27 cellular contexts compared by ENCODE assay signal in genomic region chr1:220255204-220255603, GRCh38. TPM values are rescaled to one million over a fixed set of nuclear protein-coding genes. Genes with fewer than 3 reads are reported as not detected.
DNase-seq lines count a peak whose midpoint lies in the region; ATAC-seq, FAIRE-seq and TF ChIP-seq lines count a peak whose summit lies in the region.
"Had no signal": no experiment of that assay in that cellular context is flagged by ENCODE, and none has a peak within 500 bp of the region (broad histone marks: within the 10 kb centered on the region; RNA-seq: fewer than 3 reads in every experiment).

No MANE protein-coding gene starts in this region.

- TF ChIP-seq POLR2A in GM12892 (IDR thresholded peaks at IDR 0.05; ENCODE audit: low read depth, low read length), result no peak

- H3K4me3 Mint-ChIP-seq in natural killer cell, result no peak overlapping the region
- H3K4me3 Mint-ChIP-seq in natural killer cell treated with Interleukin-12 subunit alpha and Interleukin-12 subunit beta and Interleukin-15 and Interleukin-18, amount 100 ng/mL, for 72 hours, result no peak overlapping the region
- H3K4me3 Mint-ChIP-seq in dendritic cell treated with granulocyte-macrophage colony-stimulating factor and Interleukin-4, amounts not matched to agents 40 ng/mL and 50 ng/mL, for 4 days, result no peak overlapping the region
- peak overlapping the region in 1 of 2 donors; percentile 13 for H3K4me3 Mint-ChIP-seq in stimulated activated naive B cell treated with anti-CD40 and anti-IgM and Interleukin-4, amounts not matched to agents 10 μg/mL and 1 μg/mL and 100 μg/mL, for 72 hours
- H3K4me3 Mint-ChIP-seq: CD4-positive, CD25-positive, alpha-beta regulatory T cell had no signal

- intact Hi-C loops in natural killer cell (cut with micrococcal nuclease), result no loop called here
- intact Hi-C loops in dendritic cell treated with granulocyte-macrophage colony-stimulating factor and Interleukin-4, amounts not matched to agents 40 ng/mL and 50 ng/mL, for 4 days (cut with micrococcal nuclease), result no loop called here
- intact Hi-C loops in Right ventricle myocardium superior (cut with DNase I), result no loop called here
- intact Hi-C loops in sciatic nerve (cut with DNase I), result no loop called here

- DNase-seq in natural killer cell (no peak), GM12892 (ENCODE audit: insufficient read length) (no peak), Right ventricle myocardium superior (no peak), sciatic nerve (ENCODE audit: low spot score) (no peak)
- no peak for DNase-seq in natural killer cell treated with Interleukin-12 subunit alpha and Interleukin-12 subunit beta and Interleukin-15 and Interleukin-18, amount 100 ng/mL, for 72 hours (ENCODE audit: low spot score)
- no peak for DNase-seq in stimulated activated naive B cell treated with anti-CD40 and anti-IgM and Interleukin-4, amounts not matched to agents 10 μg/mL and 1 μg/mL and 100 μg/mL, for 72 hours
- DNase-seq: Caco-2; CD4-positive, CD25-positive, alpha-beta regulatory T cell; DMS 273 treated with DMSO at 0.1 percent for 48 hours; DND-41; GOT3; MM.1S; NCI-H1048; NCI-H1417 treated with DMSO at 0.1 percent for 48 hours; NCI-H187 treated with DMSO at 0.1 percent for 48 hours; NCI-H2107; NCI-H446 treated with DMSO at 0.1 percent for 48 hours; NCI-H526 treated with DMSO at 0.1 percent for 48 hours; PC-9; RPMI8226; SHP77 treated with DMSO at 0.1 percent for 48 hours had no signal

- ATAC-seq in natural killer cell (no peak), HG03159 (IDR thresholded peaks at IDR 0.05; ENCODE audit: unreplicated experiment) (peak; percentile 48), Right ventricle myocardium superior (ENCODE audit: poor library complexity) (no peak), sciatic nerve (no peak)
- no peak for ATAC-seq in natural killer cell treated with Interleukin-12 subunit alpha and Interleukin-12 subunit beta and Interleukin-15 and Interleukin-18, amount 100 ng/mL, for 72 hours
- ATAC-seq in stimulated activated naive B cell treated with anti-CD40 and anti-IgM and Interleukin-4, amounts not matched to agents 10 μg/mL and 1 μg/mL and 100 μg/mL, for 72 hours (replicated peaks), result peak; percentile 71 to 81
- ATAC-seq: A549, HCT116, K562 had no signal

- H3K4me1 Mint-ChIP-seq in natural killer cell, result peaks cover 46 to 49% of the 10 kb centered on the region in 2 donors
- peaks cover 39 to 49% of the 10 kb centered on the region in 2 donors for H3K4me1 Mint-ChIP-seq in natural killer cell treated with Interleukin-12 subunit alpha and Interleukin-12 subunit beta and Interleukin-15 and Interleukin-18, amount 100 ng/mL, for 72 hours (ENCODE audit: low read depth in 2 of 2)
- peaks cover 28% of the 10 kb centered on the region for H3K4me1 Mint-ChIP-seq in dendritic cell treated with granulocyte-macrophage colony-stimulating factor and Interleukin-4, amounts not matched to agents 40 ng/mL and 50 ng/mL, for 4 days (ENCODE audit: low read depth)
- H3K4me1 Mint-ChIP-seq in stimulated activated naive B cell treated with anti-CD40 and anti-IgM and Interleukin-4, amounts not matched to agents 10 μg/mL and 1 μg/mL and 100 μg/mL, for 72 hours, result peaks cover 45 to 79% of the 10 kb centered on the region in 2 donors

- peak overlapping the region; percentile 0 to 70 for H3K27ac Mint-ChIP-seq in natural killer cell
- no peak overlapping the region for H3K27ac Mint-ChIP-seq in natural killer cell treated with Interleukin-12 subunit alpha and Interleukin-12 subunit beta and Interleukin-15 and Interleukin-18, amount 100 ng/mL, for 72 hours
- peak overlapping the region; percentile 2 for H3K27ac Mint-ChIP-seq in dendritic cell treated with granulocyte-macrophage colony-stimulating factor and Interleukin-4, amounts not matched to agents 40 ng/mL and 50 ng/mL, for 4 days
- peak overlapping the region; percentile 38 for H3K27ac Mint-ChIP-seq in stimulated activated naive B cell treated with anti-CD40 and anti-IgM and Interleukin-4, amounts not matched to agents 10 μg/mL and 1 μg/mL and 100 μg/mL, for 72 hours

- FAIRE-seq in GM12892 (lab: Jason Lieb, UNC), result no peak
- FAIRE-seq: A549, GM18507, K562 had no signal

- no peak for TF ChIP-seq CTCF in natural killer cell (IDR thresholded peaks at IDR 0.05)

- peaks cover 6% of the 10 kb centered on the region for H3K36me3 Mint-ChIP-seq in natural killer cell
- peaks cover 34% of the 10 kb centered on the region for H3K36me3 Mint-ChIP-seq in natural killer cell treated with Interleukin-12 subunit alpha and Interleukin-12 subunit beta and Interleukin-15 and Interleukin-18, amount 100 ng/mL, for 72 hours
- H3K36me3 Mint-ChIP-seq in dendritic cell treated with granulocyte-macrophage colony-stimulating factor and Interleukin-4, amounts not matched to agents 40 ng/mL and 50 ng/mL, for 4 days (ENCODE audit: low read depth), result peaks cover 33% of the 10 kb centered on the region
- H3K36me3 Mint-ChIP-seq in stimulated activated naive B cell treated with anti-CD40 and anti-IgM and Interleukin-4, amounts not matched to agents 10 μg/mL and 1 μg/mL and 100 μg/mL, for 72 hours, result peaks cover 76 to 85% of the 10 kb centered on the region in 2 donors

- H3K9me3 Mint-ChIP-seq in natural killer cell, result peaks cover 0 to under 1% of the 10 kb centered on the region in 2 donors
- no peaks in the 10 kb centered on the region for H3K9me3 Mint-ChIP-seq in natural killer cell treated with Interleukin-12 subunit alpha and Interleukin-12 subunit beta and Interleukin-15 and Interleukin-18, amount 100 ng/mL, for 72 hours
- peaks cover 30% of the 10 kb centered on the region for H3K9me3 Mint-ChIP-seq in dendritic cell treated with granulocyte-macrophage colony-stimulating factor and Interleukin-4, amounts not matched to agents 40 ng/mL and 50 ng/mL, for 4 days
- peaks cover 11 to 30% of the 10 kb centered on the region in 2 donors for H3K9me3 Mint-ChIP-seq in stimulated activated naive B cell treated with anti-CD40 and anti-IgM and Interleukin-4, amounts not matched to agents 10 μg/mL and 1 μg/mL and 100 μg/mL, for 72 hours

- no peaks in the 10 kb centered on the region for H3K27me3 Mint-ChIP-seq in natural killer cell (ENCODE audit: low read depth in 2 of 2)
- H3K27me3 Mint-ChIP-seq in natural killer cell treated with Interleukin-12 subunit alpha and Interleukin-12 subunit beta and Interleukin-15 and Interleukin-18, amount 100 ng/mL, for 72 hours, result no peaks in the 10 kb centered on the region
- no peaks in the 10 kb centered on the region for H3K27me3 Mint-ChIP-seq in dendritic cell treated with granulocyte-macrophage colony-stimulating factor and Interleukin-4, amounts not matched to agents 40 ng/mL and 50 ng/mL, for 4 days
- no peaks in the 10 kb centered on the region for H3K27me3 Mint-ChIP-seq in stimulated activated naive B cell treated with anti-CD40 and anti-IgM and Interleukin-4, amounts not matched to agents 10 μg/mL and 1 μg/mL and 100 μg/mL, for 72 hours
- H3K27me3 Mint-ChIP-seq: CD4-positive, CD25-positive, alpha-beta regulatory T cell had no signal

RNA-seq across cellular contexts. Expression of gene RAB3GAP2, which starts 17.0 kb away (rescaled TPM):
- 10 to 100 TPM; 47.3 to 52.7 (median 51.5) TPM for total RNA-seq in natural killer cell
- 10 to 100 TPM; 50.0 to 63.7 TPM for total RNA-seq in natural killer cell treated with Interleukin-12 subunit alpha and Interleukin-12 subunit beta and Interleukin-15 and Interleukin-18, amount 100 ng/mL, for 72 hours
- 34.9 TPM for polyA plus RNA-seq in GM12892 (2012; ENCODE audit: missing spikeins)
- total RNA-seq in Right ventricle myocardium superior, result 23.9 TPM
- total RNA-seq in sciatic nerve, result 49.2 TPM

Comparison
In these comparisons a context has a peak if more than half of its experiments do, and no peak if none do; other contexts are left out.
1. H3K27ac Mint-ChIP-seq: peak in natural killer cell (2 of 2), dendritic cell treated with granulocyte-macrophage colony-stimulating factor and Interleukin-4, amounts not matched to agents 40 ng/mL and 50 ng/mL, for 4 days (single experiment) and stimulated activated naive B cell treated with anti-CD40 and anti-IgM and Interleukin-4, amounts not matched to agents 10 μg/mL and 1 μg/mL and 100 μg/mL, for 72 hours (single experiment); none in natural killer cell treated with Interleukin-12 subunit alpha and Interleukin-12 subunit beta and Interleukin-15 and Interleukin-18, amount 100 ng/mL, for 72 hours (0 of 2).
2. ATAC-seq: peak in HG03159 (single experiment) and stimulated activated naive B cell treated with anti-CD40 and anti-IgM and Interleukin-4, amounts not matched to agents 10 μg/mL and 1 μg/mL and 100 μg/mL, for 72 hours (2 of 2); none in natural killer cell (0 of 3), natural killer cell treated with Interleukin-12 subunit alpha and Interleukin-12 subunit beta and Interleukin-15 and Interleukin-18, amount 100 ng/mL, for 72 hours (0 of 2), Right ventricle myocardium superior (single experiment) and sciatic nerve (single experiment).